Comparison of ENCODE assay signal across 18 cellular contexts in genomic region chr6:66985816-66986215, GRCh38.
"Had no signal": no experiment of that assay in that cellular context is flagged by ENCODE, and none has a peak within 500 bp of the region (broad histone marks: within the 10 kb centered on the region; RNA-seq: fewer than 3 reads in every experiment).

No MANE protein-coding gene starts in this region.

- H3K4me2 ChIP-seq: neural progenitor cell, smooth muscle cell had no signal

- H3K9me3 ChIP-seq: pancreas, suprapubic skin, thyroid gland had no signal

- H3K27me3 ChIP-seq: esophagus muscularis mucosa, gastroesophageal sphincter, neural progenitor cell, pancreas, suprapubic skin, thyroid gland had no signal

- H3K36me3 ChIP-seq: esophagus muscularis mucosa, gastroesophageal sphincter, neural progenitor cell, pancreas, suprapubic skin, thyroid gland had no signal

- H3K27ac ChIP-seq: epithelial cell of prostate, esophagus muscularis mucosa, gastroesophageal sphincter, neural progenitor cell, pancreas, suprapubic skin, thyroid gland had no signal

- DNase-seq: effector memory CD4-positive, alpha-beta T cell; glutamatergic neuron; islet precursor cell; nucleus accumbens; pancreas; right cardiac atrium; stimulated activated CD4-positive, alpha-beta T cell treated with anti-CD3 and anti-CD28 coated beads, Interleukin-4, amount 100 ng/mL, for 1 hour; stimulated activated CD8-positive, alpha-beta memory T cell treated with anti-CD3 and anti-CD28 coated beads, Interleukin-4, amount 100 ng/mL, for 48 hours; stimulated activated naive CD8-positive, alpha-beta T cell treated with anti-CD3 and anti-CD28 coated beads, Interleukin-15, Interleukin-2, amounts not matched to agents 100 U/mL and 50 U/mL, for 24 hours; thyroid gland had no signal

- FAIRE-seq: endometrium, pancreas, urothelium cell line had no signal

- H3K4me3 ChIP-seq: esophagus muscularis mucosa, gastroesophageal sphincter, neural progenitor cell, pancreas, smooth muscle cell, suprapubic skin, thyroid gland had no signal

- H3K4me1 ChIP-seq: esophagus muscularis mucosa, gastroesophageal sphincter, neural progenitor cell, pancreas, suprapubic skin, thyroid gland had no signal

- H3K9ac ChIP-seq: neural progenitor cell had no signal
